ENCODE assay signal across 8 cellular contexts in the genomic region with DNA sequence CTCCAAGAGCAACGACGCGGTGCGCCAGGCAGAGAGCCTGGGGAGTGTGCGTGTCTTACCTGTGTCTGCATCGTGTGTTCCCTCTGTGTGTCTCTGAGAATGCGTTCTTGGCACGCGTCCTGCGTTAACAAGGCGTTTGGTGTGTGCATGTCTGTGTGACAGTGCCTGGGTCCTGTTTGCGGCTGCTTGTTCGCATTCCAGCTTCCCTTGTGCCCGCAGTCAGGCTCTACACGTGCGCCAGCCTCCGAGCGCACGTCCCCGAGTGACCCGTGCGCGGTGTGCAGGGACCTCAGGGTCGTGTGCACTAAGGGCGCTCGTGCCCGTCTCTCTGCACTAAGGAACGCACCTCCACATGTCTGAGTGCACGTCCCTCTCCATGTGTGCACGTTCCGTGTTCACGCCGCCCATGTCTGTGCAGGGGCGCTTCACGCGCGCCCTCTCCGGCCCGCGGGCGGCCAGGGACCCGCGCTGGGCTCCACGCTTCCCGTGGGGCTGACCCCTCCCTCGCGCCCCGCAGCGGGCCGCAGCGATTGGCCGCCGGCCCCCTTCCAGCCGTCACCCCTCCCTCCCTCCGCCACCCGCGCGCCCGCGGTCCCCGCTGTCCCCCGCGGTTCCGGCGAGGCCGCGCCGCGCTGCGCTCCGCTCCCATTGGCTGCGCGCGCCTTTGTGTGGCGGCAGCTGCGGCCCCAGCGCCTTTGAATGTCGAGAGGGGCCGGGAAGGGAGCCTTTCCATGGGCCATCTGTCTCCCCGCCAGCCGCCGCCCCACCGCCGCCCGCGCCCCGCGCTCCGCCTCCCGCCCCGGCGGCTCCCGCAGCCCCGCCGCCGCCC.
DNase-seq lines count a peak whose midpoint lies in the region; ATAC-seq and TF ChIP-seq lines count a peak whose summit lies in the region.

No MANE protein-coding gene starts in this region.

- no peaks in the 10 kb centered on the region for H3K27me3 ChIP-seq in BE2C
- H3K27me3 ChIP-seq in lung (ENCODE audit: control insufficient read depth, insufficient read depth) = no peaks in the 10 kb centered on the region
- no peaks in the 10 kb centered on the region for H3K27me3 ChIP-seq in testis

- WGBS in lung, 2 donors = 2 to 4% methylated on average over 39 to 96 of the region's 96 CpGs
- 1 to 2% methylated on average over 9 to 74 of the region's 96 CpGs for WGBS in testis, 2 donors

- H3K27ac ChIP-seq in RWPE1 (peak overlapping the region; percentile 81), lung (ENCODE audit: low read depth in 1 of 2, low read length in 1 of 2) (peak overlapping the region in 1 of 2 donors; percentile 25), testis (no peak overlapping the region)

- TF ChIP-seq POLR2A in testis (IDR thresholded peaks at IDR 0.05) = no peak

- H3K36me3 ChIP-seq in BE2C = no peaks in the 10 kb centered on the region
- H3K36me3 ChIP-seq in lung (ENCODE audit: control insufficient read depth in 2 of 2, insufficient read depth in 2 of 2, low read length in 2 of 2) = no peaks in the 10 kb centered on the region
- H3K36me3 ChIP-seq in testis (ENCODE audit: low read depth, missing control alignments) = no peaks in the 10 kb centered on the region

- peak; percentile 65 for DNase-seq in BE2C
- DNase-seq in RWPE1 (ENCODE audit: low spot score) = peak; percentile 19
- DNase-seq in lung (ENCODE audit: low spot score) = no peak
- DNase-seq in testis = peak; percentile 30
- no peak for DNase-seq in NCI-H1048 (lab: John Stamatoyannopoulos, UW)

- ATAC-seq in HG03139 (IDR thresholded peaks at IDR 0.05; ENCODE audit: unreplicated experiment) (peak; percentile 45), lung (ENCODE audit: insufficient read depth, low FRiP score) (peak; percentile 24), HG03521 (IDR thresholded peaks at IDR 0.05; ENCODE audit: unreplicated experiment) (no peak)

- H3K27me3 Mint-ChIP-seq in dendritic cell treated with granulocyte-macrophage colony-stimulating factor and Interleukin-4, amounts not matched to agents 40 ng/mL and 50 ng/mL, for 4 days = peaks cover 71% of the 10 kb centered on the region

- TF ChIP-seq CTCF in BE2C (IDR thresholded peaks at IDR 0.05; ENCODE audit: low read depth, low read length) (no peak), RWPE1 (conservative IDR thresholded peaks at IDR 0.05; ENCODE audit: low read depth) (no peak), lung (IDR thresholded peaks at IDR 0.05; ENCODE audit: control extremely low read depth, extremely low read depth) (no peak), testis (IDR thresholded peaks at IDR 0.05) (no peak)

- H3K4me3 Mint-ChIP-seq in dendritic cell treated with granulocyte-macrophage colony-stimulating factor and Interleukin-4, amounts not matched to agents 40 ng/mL and 50 ng/mL, for 4 days = peak overlapping the region; percentile 18

- POLR2A ChIA-PET in RWPE1 (lab: Yijun Ruan, JAX; ENCODE audit: low non-redundant PET) = no interaction called here

- H3K4me1 Mint-ChIP-seq in dendritic cell treated with granulocyte-macrophage colony-stimulating factor and Interleukin-4, amounts not matched to agents 40 ng/mL and 50 ng/mL, for 4 days (ENCODE audit: low read depth) = peaks cover 41% of the 10 kb centered on the region

- H3K27ac Mint-ChIP-seq in dendritic cell treated with granulocyte-macrophage colony-stimulating factor and Interleukin-4, amounts not matched to agents 40 ng/mL and 50 ng/mL, for 4 days = no peak overlapping the region

- H3K4me1 ChIP-seq in BE2C (peaks cover 4% of the 10 kb centered on the region; the same call in 1 of the 2 replicates), lung (ENCODE audit: control insufficient read depth in 2 of 2, insufficient read depth in 2 of 2, low read length in 2 of 2) (peaks cover 5 to 11% of the 10 kb centered on the region in 2 donors), testis (no peaks in the 10 kb centered on the region)

- no peaks in the 10 kb centered on the region for H3K9me3 Mint-ChIP-seq in dendritic cell treated with granulocyte-macrophage colony-stimulating factor and Interleukin-4, amounts not matched to agents 40 ng/mL and 50 ng/mL, for 4 days

- peak overlapping the region; percentile 70 for H3K4me3 ChIP-seq in BE2C (ENCODE audit: low read depth, low read length)
- peak overlapping the region; percentile 22 for H3K4me3 ChIP-seq in lung
- peak overlapping the region; percentile 40 to 45 for H3K4me3 ChIP-seq in testis

- intact Hi-C loops in dendritic cell treated with granulocyte-macrophage colony-stimulating factor and Interleukin-4, amounts not matched to agents 40 ng/mL and 50 ng/mL, for 4 days (cut with micrococcal nuclease) = no loop called here
- intact Hi-C loops in testis (cut with DNase I; ENCODE audit: low total_unique reads) = no loop called here

- H3K36me3 Mint-ChIP-seq in dendritic cell treated with granulocyte-macrophage colony-stimulating factor and Interleukin-4, amounts not matched to agents 40 ng/mL and 50 ng/mL, for 4 days (ENCODE audit: low read depth) = no peaks in the 10 kb centered on the region

- no peaks in the 10 kb centered on the region for H3K9me3 ChIP-seq in BE2C
- no peaks in the 10 kb centered on the region for H3K9me3 ChIP-seq in lung (ENCODE audit: control insufficient read depth in 2 of 2, insufficient read depth in 1 of 2, low read length in 1 of 2)
- H3K9me3 ChIP-seq in testis = no peaks in the 10 kb centered on the region

- CTCF ChIA-PET in RWPE1 (lab: Yijun Ruan, JAX) = interaction anchor here (0.5 kb wide), 1 partner anchor 208 kb away, joined by 4 read pairs; no protein-coding TSS in a partner anchor

Comparison
In these comparisons a context has a peak if more than half of its experiments do, and no peak if none do; other contexts are left out.
1. DNase-seq: peak in BE2C (single experiment), RWPE1 (single experiment) and testis (single experiment); none in lung (single experiment) and NCI-H1048 (single experiment).
2. Peak in every context shown above with its lines, with median percentiles within 50 percentile points of each other: H3K4me3 ChIP-seq.